In the genomic region with DNA sequence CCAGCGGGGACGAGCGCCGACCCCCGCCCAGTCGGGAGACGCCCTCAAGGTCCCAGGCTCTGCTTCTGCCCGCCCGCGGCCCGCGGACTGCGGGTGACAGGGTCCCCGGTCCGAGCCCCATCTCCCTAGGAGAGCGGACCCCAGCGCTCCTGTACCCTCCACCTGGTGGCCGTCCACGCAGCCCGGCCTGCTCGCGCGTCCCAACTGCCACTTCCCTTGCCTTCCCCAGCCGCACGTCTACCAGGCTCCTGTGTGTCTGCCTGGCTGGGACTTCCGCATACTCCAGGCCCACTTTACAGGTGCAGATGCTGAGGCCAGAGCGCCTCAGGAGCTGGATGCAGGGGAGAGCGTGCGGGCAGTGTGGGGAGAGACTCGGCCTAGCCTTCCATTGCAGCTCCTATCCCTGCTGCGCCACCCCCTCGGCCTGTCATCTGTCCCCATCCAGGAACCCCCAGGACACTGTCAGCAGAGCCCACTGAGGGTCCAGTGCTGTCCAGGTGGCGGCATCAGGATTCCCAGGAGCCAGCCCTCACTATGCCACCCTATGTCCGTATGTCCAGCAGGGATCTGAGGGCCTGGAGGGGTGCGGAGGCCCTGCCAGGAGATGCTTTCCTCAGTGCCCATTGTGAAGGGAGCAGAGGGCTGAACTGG, we compare ENCODE assay signal across 7 cellular contexts. TPM values are rescaled to one million over a fixed set of nuclear protein-coding genes. Genes with fewer than 3 reads are reported as not detected.
A peak's percentile ranks its signal among the peaks of the same experiment; 100 is the strongest.
DNase-seq lines count a peak whose midpoint lies in the region; ATAC-seq and TF ChIP-seq lines count a peak whose summit lies in the region.

No MANE protein-coding gene starts in this region.

- peaks cover 0 to 4% of the 10 kb centered on the region in 2 experiments; a peak in 1 of 4 replicates for H3K4me1 ChIP-seq in SK-N-SH (ENCODE audit: control insufficient read depth in 1 of 2, insufficient read depth in 2 of 2, low read depth in 1 of 2, low read length in 1 of 2)

- WGBS in SK-N-SH (ENCODE audit: low lambda C conversion rate) = 94% methylated on average over 5 of the region's 35 CpGs

- H3K36me3 Mint-ChIP-seq in progenitor cell of endocrine pancreas (ENCODE audit: insufficient read depth) = no peaks in the 10 kb centered on the region

- no peaks in the 10 kb centered on the region for H3K9me2 ChIP-seq in SK-N-SH

- no peak for TF ChIP-seq RAD21 in SK-N-SH (IDR thresholded peaks at IDR 0.05; ENCODE audit: low read length)

- in situ Hi-C loops in ACHN (cut with HindIII; ENCODE audit: low pct_ligation_motif_present, low pct_unique_long_range_greater_than_20kb, low sequenced_read_pairs) = no loop called here

- no peaks in the 10 kb centered on the region for H3K9me3 Mint-ChIP-seq in progenitor cell of endocrine pancreas (ENCODE audit: low read depth)

- H3K9me3 ChIP-seq in SK-N-SH = no peaks in the 10 kb centered on the region

- H3K27ac Mint-ChIP-seq in progenitor cell of endocrine pancreas = peak overlapping the region; percentile 86

- TF ChIP-seq CTCF in SK-N-SH (IDR thresholded peaks at IDR 0.05) (no peak), foreskin fibroblast (IDR thresholded peaks at IDR 0.05; ENCODE audit: low read depth, low read length) (no peak), progenitor cell of endocrine pancreas (IDR thresholded peaks at IDR 0.05; ENCODE audit: unreplicated experiment) (no peak)

- no peaks in the 10 kb centered on the region for H3K79me2 ChIP-seq in SK-N-SH (ENCODE audit: insufficient read depth)

- H3K4me3 ChIP-seq in H7 (ENCODE audit: insufficient read depth, low read depth, low read length) (peak overlapping the region; percentile 62), SK-N-SH (ENCODE audit: low read depth in 2 of 2, low read length in 1 of 2) (peak overlapping the region; percentile 63 to 66), foreskin fibroblast (ENCODE audit: low read depth in 1 of 2, low read length in 2 of 2) (peak overlapping the region; percentile 49 to 61)

- H2AFZ ChIP-seq in SK-N-SH (ENCODE audit: low read depth) = peak overlapping the region; percentile 86

- POLR2A ChIA-PET in SK-N-SH (lab: Yijun Ruan, JAX) = no interaction called here

- no peak for ATAC-seq in GM19351 (IDR thresholded peaks at IDR 0.05; ENCODE audit: unreplicated experiment)
- ATAC-seq in GM18520 (IDR thresholded peaks at IDR 0.05; ENCODE audit: unreplicated experiment) = no peak

- H3K27ac ChIP-seq in SK-N-SH (ENCODE audit: low read depth in 2 of 2, low read length in 1 of 2) = no peak overlapping the region

- TF ChIP-seq EP300 in SK-N-SH (IDR thresholded peaks at IDR 0.05; ENCODE audit: borderline replicate concordance in 1 of 2, low read depth in 1 of 2, low read length in 1 of 2) = no peak

- peak overlapping the region; percentile 68 for H3K9ac ChIP-seq in SK-N-SH

- DNase-seq in H7 (no peak), SK-N-SH (no peak), foreskin fibroblast (no peak), progenitor cell of endocrine pancreas (ENCODE audit: low spot score, unreplicated experiment) (no peak), ACHN (no peak)

- no peaks in the 10 kb centered on the region for H3K36me3 ChIP-seq in H7 (replicated peaks; ENCODE audit: control insufficient read depth, insufficient read depth, low read length)
- no peaks in the 10 kb centered on the region for H3K36me3 ChIP-seq in SK-N-SH (replicated peaks in 1 of 2; ENCODE audit: control insufficient read depth in 1 of 2, insufficient read depth in 2 of 2, low read length in 1 of 2)

- peak overlapping the region; percentile 79 for H3K4me3 Mint-ChIP-seq in progenitor cell of endocrine pancreas (ENCODE audit: low read depth)

- no peaks in the 10 kb centered on the region for H3K27me3 Mint-ChIP-seq in progenitor cell of endocrine pancreas

- H3K4me1 Mint-ChIP-seq in progenitor cell of endocrine pancreas (ENCODE audit: low read depth) = no peaks in the 10 kb centered on the region

- H4K20me1 ChIP-seq in SK-N-SH (ENCODE audit: insufficient read depth) = no peaks in the 10 kb centered on the region

- CTCF ChIA-PET in SK-N-SH (lab: Yijun Ruan, JAX) = interaction anchor here (0.7 to 2.4 kb wide), 8 partner anchors 10 to 153 kb away, joined by 3 to 30 read pairs (median 4); no protein-coding TSS in a partner anchor

- peaks cover 3% of the 10 kb centered on the region for H3F3A ChIP-seq in SK-N-SH (replicated peaks; ENCODE audit: insufficient read depth)

- H3K27me3 ChIP-seq in H7 (ENCODE audit: control insufficient read depth, insufficient read depth, low read length) (peaks cover 4% of the 10 kb centered on the region), SK-N-SH (ENCODE audit: insufficient read depth) (no peaks in the 10 kb centered on the region)

- peak overlapping the region; percentile 93 for H3K4me2 ChIP-seq in SK-N-SH

TF ChIP-seq in SK-N-SH, 30 proteins besides CTCF, POLR2A, EP300 and RAD21:
- TF ChIP-seq NFIC (IDR thresholded peaks at IDR 0.05; ENCODE audit: borderline replicate concordance) (no peak), EZH2phosphoT487 (IDR thresholded peaks at IDR 0.05; ENCODE audit: borderline replicate concordance, low read depth) (no peak)
- TF ChIP-seq, protein P1, sequence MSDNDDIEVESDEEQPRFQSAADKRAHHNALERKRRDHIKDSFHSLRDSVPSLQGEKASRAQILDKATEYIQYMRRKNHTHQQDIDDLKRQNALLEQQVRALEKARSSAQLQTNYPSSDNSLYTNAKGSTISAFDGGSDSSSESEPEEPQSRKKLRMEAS (IDR thresholded peaks at IDR 0.05; ENCODE audit: low read depth) = no peak
- TF ChIP-seq, protein P2, sequence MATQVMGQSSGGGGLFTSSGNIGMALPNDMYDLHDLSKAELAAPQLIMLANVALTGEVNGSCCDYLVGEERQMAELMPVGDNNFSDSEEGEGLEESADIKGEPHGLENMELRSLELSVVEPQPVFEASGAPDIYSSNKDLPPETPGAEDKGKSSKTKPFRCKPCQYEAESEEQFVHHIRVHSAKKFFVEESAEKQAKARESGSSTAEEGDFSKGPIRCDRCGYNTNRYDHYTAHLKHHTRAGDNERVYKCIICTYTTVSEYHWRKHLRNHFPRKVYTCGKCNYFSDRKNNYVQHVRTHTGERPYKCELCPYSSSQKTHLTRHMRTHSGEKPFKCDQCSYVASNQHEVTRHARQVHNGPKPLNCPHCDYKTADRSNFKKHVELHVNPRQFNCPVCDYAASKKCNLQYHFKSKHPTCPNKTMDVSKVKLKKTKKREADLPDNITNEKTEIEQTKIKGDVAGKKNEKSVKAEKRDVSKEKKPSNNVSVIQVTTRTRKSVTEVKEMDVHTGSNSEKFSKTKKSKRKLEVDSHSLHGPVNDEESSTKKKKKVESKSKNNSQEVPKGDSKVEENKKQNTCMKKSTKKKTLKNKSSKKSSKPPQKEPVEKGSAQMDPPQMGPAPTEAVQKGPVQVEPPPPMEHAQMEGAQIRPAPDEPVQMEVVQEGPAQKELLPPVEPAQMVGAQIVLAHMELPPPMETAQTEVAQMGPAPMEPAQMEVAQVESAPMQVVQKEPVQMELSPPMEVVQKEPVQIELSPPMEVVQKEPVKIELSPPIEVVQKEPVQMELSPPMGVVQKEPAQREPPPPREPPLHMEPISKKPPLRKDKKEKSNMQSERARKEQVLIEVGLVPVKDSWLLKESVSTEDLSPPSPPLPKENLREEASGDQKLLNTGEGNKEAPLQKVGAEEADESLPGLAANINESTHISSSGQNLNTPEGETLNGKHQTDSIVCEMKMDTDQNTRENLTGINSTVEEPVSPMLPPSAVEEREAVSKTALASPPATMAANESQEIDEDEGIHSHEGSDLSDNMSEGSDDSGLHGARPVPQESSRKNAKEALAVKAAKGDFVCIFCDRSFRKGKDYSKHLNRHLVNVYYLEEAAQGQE (IDR thresholded peaks at IDR 0.05; ENCODE audit: low read depth, low read length) = no peak

RNA-seq across cellular contexts. Expression of a gene that starts 8.0 kb away (rescaled TPM):
- total RNA-seq in H7 (2014; rRNA removed; shearing (Covaris generic)) = 52.0 and 55.7 TPM in 2 replicates
- 21.3 and 21.4 TPM in 2 replicates for polyA plus RNA-seq in SK-N-SH (2012; rRNA removed)
- 6.2 and 10.8 TPM in 2 replicates for polyA plus RNA-seq in SK-N-SH (2012; cell fraction: cytosol; rRNA removed)
- polyA plus RNA-seq in SK-N-SH (2012; cell fraction: nucleus; rRNA removed) = 85.4 and 152 TPM in 2 replicates
- 24.5 and 26.5 TPM in 2 replicates for total RNA-seq in progenitor cell of endocrine pancreas
